ENCODE assay signal across 1 cellular context in genomic region chr2:46164581-46165301, GRCh38.
TF ChIP-seq lines count a peak whose summit lies in the region.

No MANE protein-coding gene starts in this region.

TF ChIP-seq in SK-N-SH, 30 proteins besides CTCF, POLR2A, EP300 and RAD21 (continued from another document):
- TF ChIP-seq MAX (IDR thresholded peaks at IDR 0.05; ENCODE audit: low read depth) (peak; percentile 89), USF2 (IDR thresholded peaks at IDR 0.05; ENCODE audit: borderline replicate concordance, low read depth, low read length) (no peak), GABPA (IDR thresholded peaks at IDR 0.05; ENCODE audit: low read depth) (no peak), ZBTB33 (IDR thresholded peaks at IDR 0.05; ENCODE audit: borderline replicate concordance, low read depth) (0 out of 2 replicates have a peak, but pooled peaks have one; percentile 62), PBX3 (IDR thresholded peaks at IDR 0.05) (peak; percentile 92), CHD2 (IDR thresholded peaks at IDR 0.05; ENCODE audit: low read length, partially characterized antibody) (no peak), TEAD4 (IDR thresholded peaks at IDR 0.05; ENCODE audit: borderline replicate concordance, insufficient read depth) (peak; percentile 96)
